In genomic region chr3:105791134-105791533, GRCh38 we compare ENCODE assay signal across 15 cellular contexts.
A peak's percentile ranks its signal among the peaks of the same experiment; 100 is the strongest.
DNase-seq lines count a peak whose midpoint lies in the region; ATAC-seq and TF ChIP-seq lines count a peak whose summit lies in the region.
"Had no signal": no experiment of that assay in that cellular context is flagged by ENCODE, and none has a peak within 500 bp of the region (broad histone marks: within the 10 kb centered on the region; RNA-seq: fewer than 3 reads in every experiment).

No MANE protein-coding gene starts in this region.

- H4K20me1 ChIP-seq in fibroblast of lung (ENCODE audit: control insufficient read depth, extremely low read depth, insufficient read depth, low read length) = no peaks in the 10 kb centered on the region

- H3K4me3 ChIP-seq in fibroblast of lung (replicated peaks in 1 of 4; ENCODE audit: control extremely low read depth in 1 of 4, insufficient read depth in 1 of 4, low read depth in 3 of 4, low read length in 4 of 4) (no peak overlapping the region), SJCRH30 (no peak overlapping the region)

- H3K9ac ChIP-seq in fibroblast of lung (ENCODE audit: insufficient read depth, low read length) = no peak overlapping the region

- H3K79me2 ChIP-seq in fibroblast of lung (ENCODE audit: control insufficient read depth, insufficient read depth, low read length) = peaks cover 5% of the 10 kb centered on the region

- TF ChIP-seq CTCF in AG09319 (IDR thresholded peaks at IDR 0.05; ENCODE audit: low read depth, low read length) (no peak), fibroblast of lung (conservative IDR thresholded peaks at IDR 0.05 in 1 of 2, IDR thresholded peaks at IDR 0.05 in 1 of 2; ENCODE audit: low read depth in 1 of 2, low read length in 2 of 2) (no peak), osteocyte (IDR thresholded peaks at IDR 0.05) (no peak)

- H3K27ac ChIP-seq in fibroblast of lung (ENCODE audit: insufficient read depth, low read length) = peak overlapping the region; percentile 49
- H3K27ac ChIP-seq in SJCRH30 = no peak overlapping the region

- H3K4me1 ChIP-seq in fibroblast of lung (ENCODE audit: control insufficient read depth, extremely low read depth, insufficient read depth, low read length) (peaks cover 17% of the 10 kb centered on the region), SJCRH30 (peaks cover 2% of the 10 kb centered on the region; the same call in 1 of the 2 replicates)

- H3K9me3 ChIP-seq in fibroblast of lung (ENCODE audit: control insufficient read depth, insufficient read depth, low read depth, low read length) (no peaks in the 10 kb centered on the region), SJCRH30 (replicated peaks) (0 out of 2 replicates have a peak, but pooled peaks cover 3% of the 10 kb centered on the region)

- H3K36me3 Mint-ChIP-seq in osteocyte (ENCODE audit: unreplicated experiment) = peaks cover 3% of the 10 kb centered on the region
- H3K36me3 Mint-ChIP-seq in activated naive CD4-positive, alpha-beta T cell treated with anti-CD3 and anti-CD28 coated beads, Interleukin-2, amount 50 U/mL, for 72 hours = peaks cover 13 to 44% of the 10 kb centered on the region in 2 donors

- DNase-seq in AG09319 (ENCODE audit: extremely low read depth, low read depth) = peak; percentile 2
- DNase-seq in LHCN-M2 (ENCODE audit: low read depth) = peak; percentile 74
- peak; percentile 74 to 76 for DNase-seq in fibroblast of lung (ENCODE audit: low read depth in 2 of 2)
- DNase-seq in osteocyte (ENCODE audit: extremely low spot score, unreplicated experiment) = no peak
- DNase-seq in SJCRH30 = no peak
- DNase-seq in amniotic stem cell (lab: John Stamatoyannopoulos, UW) = no peak
- DNase-seq in iPS-NIHi11 (ENCODE audit: low spot score) = no peak
- DNase-seq in activated naive CD4-positive, alpha-beta T cell treated with anti-CD3 and anti-CD28 coated beads, Interleukin-2, amount 50 U/mL, for 72 hours (ENCODE audit: low spot score in 2 of 2) = no peak
- DNase-seq: activated naive CD8-positive, alpha-beta T cell treated with anti-CD3 and anti-CD28 coated beads, Interleukin-2, amount 50 U/mL, for 24 hours; COR-L47; NCI-H1436 treated with DMSO at 0.1 percent for 48 hours; NCI-H82; occipital lobe; T-helper 1 cell had no signal

- no peak for ATAC-seq in activated naive CD4-positive, alpha-beta T cell treated with anti-CD3 and anti-CD28 coated beads, Interleukin-2, amount 50 U/mL, for 72 hours
- ATAC-seq: activated naive CD8-positive, alpha-beta T cell treated with anti-CD3 and anti-CD28 coated beads, Interleukin-2, amount 50 U/mL, for 24 hours had no signal

- no peak overlapping the region for H2AFZ ChIP-seq in fibroblast of lung (ENCODE audit: low read length)

- peaks cover 29% of the 10 kb centered on the region for H3K4me1 Mint-ChIP-seq in osteocyte (ENCODE audit: unreplicated experiment)

- peak overlapping the region; percentile 69 for H3K27ac Mint-ChIP-seq in osteocyte (ENCODE audit: unreplicated experiment)
- H3K27ac Mint-ChIP-seq in activated naive CD4-positive, alpha-beta T cell treated with anti-CD3 and anti-CD28 coated beads, Interleukin-2, amount 50 U/mL, for 72 hours = no peak overlapping the region
- H3K27ac Mint-ChIP-seq: type B pancreatic cell had no signal

- no peaks in the 10 kb centered on the region for H3K27me3 ChIP-seq in fibroblast of lung (ENCODE audit: control insufficient read depth, insufficient read depth, low read length)
- H3K27me3 ChIP-seq in SJCRH30 = no peaks in the 10 kb centered on the region

- H3K9me3 Mint-ChIP-seq in osteocyte (ENCODE audit: unreplicated experiment) = no peaks in the 10 kb centered on the region
- peaks cover 0 to under 1% of the 10 kb centered on the region in 2 donors for H3K9me3 Mint-ChIP-seq in activated naive CD4-positive, alpha-beta T cell treated with anti-CD3 and anti-CD28 coated beads, Interleukin-2, amount 50 U/mL, for 72 hours
- H3K9me3 Mint-ChIP-seq: activated naive CD8-positive, alpha-beta T cell treated with anti-CD3 and anti-CD28 coated beads, Interleukin-2, amount 50 U/mL, for 24 hours had no signal

- peak overlapping the region; percentile 55 for H3K4me2 ChIP-seq in fibroblast of lung (ENCODE audit: extremely low read depth, insufficient read depth, low read length)

- peak overlapping the region; percentile 7 for H3K4me3 Mint-ChIP-seq in osteocyte (ENCODE audit: unreplicated experiment)
- H3K4me3 Mint-ChIP-seq: activated naive CD8-positive, alpha-beta T cell treated with anti-CD3 and anti-CD28 coated beads, Interleukin-2, amount 50 U/mL, for 24 hours; type B pancreatic cell had no signal

- H3K27me3 Mint-ChIP-seq in osteocyte (ENCODE audit: unreplicated experiment) = no peaks in the 10 kb centered on the region
- H3K27me3 Mint-ChIP-seq: activated naive CD8-positive, alpha-beta T cell treated with anti-CD3 and anti-CD28 coated beads, Interleukin-2, amount 50 U/mL, for 24 hours; type B pancreatic cell had no signal

- no peaks in the 10 kb centered on the region for H3K36me3 ChIP-seq in fibroblast of lung (ENCODE audit: control insufficient read depth, insufficient read depth, low read length)
- H3K36me3 ChIP-seq in SJCRH30 = no peaks in the 10 kb centered on the region

Comparison
In these comparisons a context has a peak if more than half of its experiments do, and no peak if none do; other contexts are left out.
1. DNase-seq: peak in AG09319 (single experiment), LHCN-M2 (single experiment) and fibroblast of lung (2 of 2); none in osteocyte (single experiment), SJCRH30 (0 of 2), amniotic stem cell (single experiment), iPS-NIHi11 (single experiment) and activated naive CD4-positive, alpha-beta T cell treated with anti-CD3 and anti-CD28 coated beads, Interleukin-2, amount 50 U/mL, for 72 hours (0 of 2).